Comparison of ENCODE assay signal across 1 cellular context in the genomic region with DNA sequence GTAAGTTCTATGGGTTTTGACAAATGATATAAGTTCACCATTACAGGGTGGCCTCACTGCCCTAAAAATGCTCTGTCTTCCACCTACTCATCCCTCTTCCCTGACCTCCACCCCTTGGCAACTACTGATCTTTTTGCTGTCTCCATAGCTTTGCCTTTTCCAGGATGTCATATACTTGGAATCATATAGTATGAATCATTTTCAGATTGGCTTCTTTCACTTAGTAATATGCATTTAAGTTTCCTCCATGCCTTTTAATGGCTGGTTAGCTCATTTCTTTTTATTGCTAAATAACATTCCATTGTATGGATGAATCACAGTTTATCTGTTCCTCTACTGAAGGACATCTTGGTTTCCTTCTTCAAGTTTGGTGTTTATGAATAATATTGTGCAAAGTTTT.
TF ChIP-seq lines count a peak whose summit lies in the region.

No MANE protein-coding gene starts in this region.

TF ChIP-seq in IMR-90, 13 proteins besides CTCF, POLR2A, EP300 and RAD21:
- TF ChIP-seq RCOR1 (IDR thresholded peaks at IDR 0.05; ENCODE audit: insufficient replicate concordance, low read length) = no peak
- TF ChIP-seq, protein P1, sequence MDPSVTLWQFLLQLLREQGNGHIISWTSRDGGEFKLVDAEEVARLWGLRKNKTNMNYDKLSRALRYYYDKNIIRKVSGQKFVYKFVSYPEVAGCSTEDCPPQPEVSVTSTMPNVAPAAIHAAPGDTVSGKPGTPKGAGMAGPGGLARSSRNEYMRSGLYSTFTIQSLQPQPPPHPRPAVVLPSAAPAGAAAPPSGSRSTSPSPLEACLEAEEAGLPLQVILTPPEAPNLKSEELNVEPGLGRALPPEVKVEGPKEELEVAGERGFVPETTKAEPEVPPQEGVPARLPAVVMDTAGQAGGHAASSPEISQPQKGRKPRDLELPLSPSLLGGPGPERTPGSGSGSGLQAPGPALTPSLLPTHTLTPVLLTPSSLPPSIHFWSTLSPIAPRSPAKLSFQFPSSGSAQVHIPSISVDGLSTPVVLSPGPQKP (IDR thresholded peaks at IDR 0.05; ENCODE audit: borderline replicate concordance, low read depth, low read length) = no peak
- peak; percentile 72 for TF ChIP-seq CEBPB (IDR thresholded peaks at IDR 0.05; ENCODE audit: low read depth, low read length)
- no peak for TF ChIP-seq SMC3 (IDR thresholded peaks at IDR 0.05; ENCODE audit: low read depth, low read length)
